26 cellular contexts compared by ENCODE assay signal in the genomic region with DNA sequence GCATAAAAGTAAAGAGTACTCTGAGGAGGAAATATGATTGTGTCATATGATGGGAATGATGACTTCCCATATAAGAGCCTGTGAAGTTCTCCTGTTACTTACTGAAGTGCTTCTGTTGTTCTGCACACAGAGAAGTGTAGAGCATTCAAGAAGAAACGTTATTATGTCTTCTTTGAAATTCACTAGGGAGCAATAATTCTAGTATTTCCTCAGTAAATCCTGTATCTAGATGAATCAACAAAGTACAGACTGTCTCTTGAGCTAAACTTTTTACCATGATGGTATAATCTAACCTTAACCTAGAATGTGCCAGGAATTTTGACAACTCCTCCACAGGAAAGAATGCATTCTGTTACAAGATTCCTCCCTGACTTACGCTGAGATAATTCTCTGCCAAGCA. TPM values are rescaled to one million over a fixed set of nuclear protein-coding genes. Genes with fewer than 3 reads are reported as not detected.
"Had no signal": no experiment of that assay in that cellular context is flagged by ENCODE, and none has a peak within 500 bp of the region (broad histone marks: within the 10 kb centered on the region; RNA-seq: fewer than 3 reads in every experiment).

No MANE protein-coding gene starts in this region.

- H3K9me3 ChIP-seq: heart right ventricle, mucosa of descending colon, neutrophil, prostate gland, right atrium auricular region, sigmoid colon, thoracic aorta, tibial nerve, upper lobe of right lung, uterus had no signal

- H3K27me3 Mint-ChIP-seq: naive B cell; natural killer cell treated with Interleukin-12 subunit alpha and Interleukin-12 subunit beta and Interleukin-15 and Interleukin-18, amount 100 ng/mL, for 72 hours; stimulated activated naive B cell treated with anti-CD40 and anti-IgM and Interleukin-4, amounts not matched to agents 10 μg/mL and 1 μg/mL and 100 μg/mL, for 72 hours; stimulated activated naive CD8-positive, alpha-beta T cell treated with anti-CD3 and anti-CD28 coated beads, Interleukin-15, Interleukin-2, amounts not matched to agents 100 ng/mL and 50 ng/mL, for 24 hours had no signal

- H3K27me3 ChIP-seq: foreskin keratinocyte, heart right ventricle, neutrophil, right atrium auricular region, sigmoid colon, tibial nerve, upper lobe of right lung, uterus had no signal

- H3K9ac ChIP-seq: parathyroid adenoma had no signal

- DNase-seq: dorsolateral prefrontal cortex; effector CD4-positive, alpha-beta T cell; glutamatergic neuron; heart right ventricle; hippocampal formation; mucosa of descending colon; naive B cell; sigmoid colon; small intestine; stimulated activated CD4-positive, alpha-beta T cell treated with anti-CD3 and anti-CD28 coated beads, Interleukin-15, amount 100 ng/mL, for 24 hours; stimulated activated CD4-positive, alpha-beta T cell treated with anti-CD3 and anti-CD28 coated beads, Interleukin-2, amount 100 ng/mL, for 48 hours; stimulated activated naive B cell treated with anti-CD40 and anti-IgM and Interleukin-4, amounts not matched to agents 10 μg/mL and 1 μg/mL and 100 μg/mL, for 72 hours; upper lobe of right lung; uterus had no signal

- H3K4me3 Mint-ChIP-seq: memory B cell; naive B cell; natural killer cell treated with Interleukin-12 subunit alpha and Interleukin-12 subunit beta and Interleukin-15 and Interleukin-18, amount 100 ng/mL, for 72 hours; neural crest cell; stimulated activated naive B cell treated with anti-CD40 and anti-IgM and Interleukin-4, amounts not matched to agents 10 μg/mL and 1 μg/mL and 100 μg/mL, for 72 hours; stimulated activated naive CD8-positive, alpha-beta T cell treated with anti-CD3 and anti-CD28 coated beads, Interleukin-15, Interleukin-2, amounts not matched to agents 100 ng/mL and 50 ng/mL, for 24 hours had no signal

- H3K4me1 ChIP-seq: parathyroid adenoma, prostate gland, upper lobe of right lung, uterus had no signal

- H3K4me3 ChIP-seq: dorsolateral prefrontal cortex, heart right ventricle, lung, mucosa of descending colon, prostate gland, right atrium auricular region, sigmoid colon, thoracic aorta, tibial nerve, upper lobe of right lung, uterus had no signal

- ATAC-seq: foreskin keratinocyte; heart right ventricle; mucosa of descending colon; natural killer cell treated with Interleukin-12 subunit alpha and Interleukin-12 subunit beta and Interleukin-15 and Interleukin-18, amount 100 ng/mL, for 72 hours; stimulated activated naive B cell treated with anti-CD40 and anti-IgM and Interleukin-4, amounts not matched to agents 10 μg/mL and 1 μg/mL and 100 μg/mL, for 72 hours; upper lobe of right lung had no signal

- H3K4me1 Mint-ChIP-seq: memory B cell; naive B cell; neural crest cell; stimulated activated naive B cell treated with anti-CD40 and anti-IgM and Interleukin-4, amounts not matched to agents 10 μg/mL and 1 μg/mL and 100 μg/mL, for 72 hours had no signal

- H3K36me3 Mint-ChIP-seq: memory B cell; naive B cell; natural killer cell treated with Interleukin-12 subunit alpha and Interleukin-12 subunit beta and Interleukin-15 and Interleukin-18, amount 100 ng/mL, for 72 hours; stimulated activated naive B cell treated with anti-CD40 and anti-IgM and Interleukin-4, amounts not matched to agents 10 μg/mL and 1 μg/mL and 100 μg/mL, for 72 hours had no signal

- H3K27ac Mint-ChIP-seq: memory B cell; naive B cell; natural killer cell treated with Interleukin-12 subunit alpha and Interleukin-12 subunit beta and Interleukin-15 and Interleukin-18, amount 100 ng/mL, for 72 hours; stimulated activated naive B cell treated with anti-CD40 and anti-IgM and Interleukin-4, amounts not matched to agents 10 μg/mL and 1 μg/mL and 100 μg/mL, for 72 hours; stimulated activated naive CD8-positive, alpha-beta T cell treated with anti-CD3 and anti-CD28 coated beads, Interleukin-15, Interleukin-2, amounts not matched to agents 100 ng/mL and 50 ng/mL, for 24 hours had no signal

- H3K9me3 Mint-ChIP-seq: memory B cell; naive B cell; natural killer cell treated with Interleukin-12 subunit alpha and Interleukin-12 subunit beta and Interleukin-15 and Interleukin-18, amount 100 ng/mL, for 72 hours; neural crest cell; stimulated activated naive B cell treated with anti-CD40 and anti-IgM and Interleukin-4, amounts not matched to agents 10 μg/mL and 1 μg/mL and 100 μg/mL, for 72 hours had no signal

- H3K36me3 ChIP-seq: heart right ventricle, neutrophil, prostate gland, right atrium auricular region, sigmoid colon, thoracic aorta, tibial nerve, upper lobe of right lung, uterus had no signal

RNA-seq across cellular contexts. Expression of gene GHR, which starts 18.9 kb away (rescaled TPM):
- total RNA-seq: natural killer cell treated with Interleukin-12 subunit alpha and Interleukin-12 subunit beta and Interleukin-15 and Interleukin-18, amount 100 ng/mL, for 72 hours had no signal
